8 cellular contexts compared by ENCODE assay signal in genomic region chr12:64729909-64730584, GRCh38. TPM values are rescaled to one million over a fixed set of nuclear protein-coding genes. Genes with fewer than 3 reads are reported as not detected.
DNase-seq lines count a peak whose midpoint lies in the region; ATAC-seq, FAIRE-seq and TF ChIP-seq lines count a peak whose summit lies in the region.

No MANE protein-coding gene starts in this region.

- no peak overlapping the region for H3K18ac ChIP-seq in neuronal stem cell (ENCODE audit: low read length)

- H3K27me3 ChIP-seq in naive thymus-derived CD4-positive, alpha-beta T cell (ENCODE audit: control insufficient read depth in 2 of 2, insufficient read depth in 2 of 2, low read length in 2 of 2), result no peaks in the 10 kb centered on the region
- H3K27me3 ChIP-seq in neuronal stem cell (ENCODE audit: control insufficient read depth in 3 of 3, insufficient read depth in 3 of 3, low read depth in 1 of 3, low read length in 3 of 3), result no peaks in the 10 kb centered on the region

- no peak for TF ChIP-seq POLR2A in GM12892 (IDR thresholded peaks at IDR 0.05; ENCODE audit: low read depth, low read length)

- H3K27me3 Mint-ChIP-seq in T-helper 17 cell, result no peaks in the 10 kb centered on the region
- no peaks in the 10 kb centered on the region for H3K27me3 Mint-ChIP-seq in naive thymus-derived CD4-positive, alpha-beta T cell
- H3K27me3 Mint-ChIP-seq in HFFc6 (ENCODE audit: insufficient read depth), result no peaks in the 10 kb centered on the region

- H3K36me3 ChIP-seq in naive thymus-derived CD4-positive, alpha-beta T cell (ENCODE audit: control insufficient read depth in 2 of 3, insufficient read depth in 3 of 3, low read length in 3 of 3), result peaks cover 0 to 17% (median 0%) of the 10 kb centered on the region in 3 experiments
- H3K36me3 ChIP-seq in neuronal stem cell (replicated peaks in 1 of 2; ENCODE audit: control insufficient read depth in 2 of 2, insufficient read depth in 2 of 2, low read length in 2 of 2), result peaks cover 6 to 48% of the 10 kb centered on the region in 2 donors

- no peak overlapping the region for H2BK5ac ChIP-seq in neuronal stem cell (ENCODE audit: low read length)

- FAIRE-seq in GM12892 (lab: Jason Lieb, UNC), result peak; percentile 46

- no peaks in the 10 kb centered on the region for H3K9me3 Mint-ChIP-seq in naive thymus-derived CD4-positive, alpha-beta T cell
- no peaks in the 10 kb centered on the region for H3K9me3 Mint-ChIP-seq in HFFc6

- no peak overlapping the region for H4K91ac ChIP-seq in neuronal stem cell (ENCODE audit: low read depth, low read length, poor library complexity)

- no peak overlapping the region for H3K9ac ChIP-seq in neuronal stem cell (ENCODE audit: low read depth, low read length, poor library complexity)

- TF ChIP-seq CTCF in HFFc6 (IDR thresholded peaks at IDR 0.05), result no peak

- H2AK5ac ChIP-seq in neuronal stem cell (ENCODE audit: low read depth, low read length), result no peak overlapping the region

- H2AFZ ChIP-seq in neuronal stem cell (ENCODE audit: low read length), result no peak overlapping the region

- WGBS in neuronal stem cell (ENCODE audit: extremely low coverage in 2 of 2, insufficient read length in 2 of 2, insufficient replicate concordance in 1 of 2), 2 donors, result no CpG with 5 or more reads among the region's 2 CpGs

- POLR2A ChIA-PET in naive thymus-derived CD4-positive, alpha-beta T cell (lab: Charles Lee), result no interaction called here

- H3K23ac ChIP-seq in neuronal stem cell (ENCODE audit: low read depth, low read length, poor library complexity), result no peak overlapping the region

- no peak overlapping the region for H3K4ac ChIP-seq in neuronal stem cell (ENCODE audit: low read length)

- H3K4me1 Mint-ChIP-seq in T-helper 17 cell (peaks cover 14% of the 10 kb centered on the region), HFFc6 (ENCODE audit: low read depth) (peaks cover 32% of the 10 kb centered on the region)
- H3K4me1 Mint-ChIP-seq in naive thymus-derived CD4-positive, alpha-beta T cell, result peaks cover 11 to 24% (median 16%) of the 10 kb centered on the region in 7 donors

- ATAC-seq in GM21723 (IDR thresholded peaks at IDR 0.05; ENCODE audit: unreplicated experiment) (peak; percentile 54), T-helper 17 cell (peak; percentile 33)
- peak; percentile 42 for ATAC-seq in naive thymus-derived CD4-positive, alpha-beta T cell

- peak overlapping the region; percentile 28 for H3K4me3 Mint-ChIP-seq in T-helper 17 cell
- peak overlapping the region in 5 of 10 donors; percentile 12 to 63 (median 41) for H3K4me3 Mint-ChIP-seq in naive thymus-derived CD4-positive, alpha-beta T cell
- no peak overlapping the region for H3K4me3 Mint-ChIP-seq in HFFc6

- H3K36me3 Mint-ChIP-seq in T-helper 17 cell (ENCODE audit: low read depth) (peaks cover 3% of the 10 kb centered on the region), HFFc6 (ENCODE audit: low read depth) (peaks cover 24% of the 10 kb centered on the region)
- H3K36me3 Mint-ChIP-seq in naive thymus-derived CD4-positive, alpha-beta T cell, result peaks cover 5 to 62% (median 37%) of the 10 kb centered on the region in 5 donors

- H3K27ac ChIP-seq in naive thymus-derived CD4-positive, alpha-beta T cell (ENCODE audit: low read depth, low read length), result no peak overlapping the region
- no peak overlapping the region for H3K27ac ChIP-seq in neuronal stem cell (replicated peaks; ENCODE audit: low read length)

- H3K79me1 ChIP-seq in neuronal stem cell (ENCODE audit: low read depth, low read length), result no peaks in the 10 kb centered on the region

- H4K8ac ChIP-seq in neuronal stem cell (ENCODE audit: low read depth, low read length), result no peak overlapping the region

- peaks cover 7 to 20% of the 10 kb centered on the region in 2 donors for H3K4me1 ChIP-seq in naive thymus-derived CD4-positive, alpha-beta T cell (ENCODE audit: control insufficient read depth in 2 of 2, insufficient read depth in 2 of 2, low read length in 2 of 2)
- H3K4me1 ChIP-seq in neuronal stem cell (ENCODE audit: control insufficient read depth in 2 of 2, insufficient read depth in 1 of 2, low read depth in 1 of 2, low read length in 2 of 2), result no peaks in the 10 kb centered on the region

- H3K9me3 ChIP-seq in T-helper 17 cell (ENCODE audit: control insufficient read depth, low read length, poor library complexity, severe bottlenecking) (no peaks in the 10 kb centered on the region), neuronal stem cell (replicated peaks in 1 of 2; ENCODE audit: control insufficient read depth in 2 of 2, insufficient read depth in 1 of 2, low read depth in 1 of 2, low read length in 2 of 2) (no peaks in the 10 kb centered on the region)
- H3K9me3 ChIP-seq in naive thymus-derived CD4-positive, alpha-beta T cell (ENCODE audit: control insufficient read depth in 2 of 3, low read length in 3 of 3), result no peaks in the 10 kb centered on the region

- no peak overlapping the region for H3K4me2 ChIP-seq in neuronal stem cell (ENCODE audit: insufficient read depth, low read length, poor library complexity, severe bottlenecking)

- CTCF ChIA-PET in naive thymus-derived CD4-positive, alpha-beta T cell (lab: Charles Lee), result no interaction called here

- H3K27ac Mint-ChIP-seq in T-helper 17 cell (peak overlapping the region; percentile 90), HFFc6 (no peak overlapping the region)
- peak overlapping the region; percentile 38 to 88 (median 71) for H3K27ac Mint-ChIP-seq in naive thymus-derived CD4-positive, alpha-beta T cell

- no peak overlapping the region for H2BK15ac ChIP-seq in neuronal stem cell (ENCODE audit: low read length)

- no peak overlapping the region for H2BK120ac ChIP-seq in neuronal stem cell (ENCODE audit: low read depth, low read length)

- intact Hi-C loops in naive thymus-derived CD4-positive, alpha-beta T cell (cut with micrococcal nuclease), result loop anchor here in 1 of 2 donors (1.0 kb wide), 1 partner anchor 29 kb away; the partner anchor contains the start of gene GNS

- H3K4me3 ChIP-seq in naive thymus-derived CD4-positive, alpha-beta T cell (ENCODE audit: low read length), result no peak overlapping the region
- no peak overlapping the region for H3K4me3 ChIP-seq in neuronal stem cell (ENCODE audit: low read length in 2 of 2)

- H2BK12ac ChIP-seq in neuronal stem cell (ENCODE audit: low read length), result no peak overlapping the region

- no peak for DNase-seq in GM12892 (ENCODE audit: insufficient read length)
- no peak for DNase-seq in T-helper 17 cell
- peak in 1 of 9 donors; percentile 4 for DNase-seq in naive thymus-derived CD4-positive, alpha-beta T cell
- DNase-seq in kidney tubule cell (ENCODE audit: low spot score), result no peak
- DNase-seq in NCI-H226, result no peak
- DNase-seq in HFFc6, result no peak
- no peak for DNase-seq in neuronal stem cell (ENCODE audit: low spot score)

- H3K14ac ChIP-seq in neuronal stem cell (ENCODE audit: low read length), result no peak overlapping the region

RNA-seq across cellular contexts. Expression of gene GNS, which starts 29.2 kb away (rescaled TPM):
- 15.7 TPM for polyA plus RNA-seq in GM12892 (2012; ENCODE audit: missing spikeins)
- total RNA-seq in T-helper 17 cell, result 10 to 100 TPM; 21.0 to 22.4 TPM
- total RNA-seq in naive thymus-derived CD4-positive, alpha-beta T cell, result 10 to 100 TPM; 24.4 to 62.8 (median 35.2) TPM
- 10 to 100 TPM; 39.5 to 48.2 TPM for polyA plus RNA-seq in naive thymus-derived CD4-positive, alpha-beta T cell
- total RNA-seq in HFFc6 (2021; fragmentation: NEBNext Ultra II Directional; extraction: Animal tissue kit (Norgen Biotek cat#: 25700)), result 100 to 1,000 TPM in 1 of 6 experiments, 10 to 100 TPM in 5; 86.4 to 104 (median 91.2) TPM
- 19.4 TPM for polyA plus RNA-seq in neuronal stem cell (2013, experiment 1 of 2)
- 19.0 TPM for polyA plus RNA-seq in neuronal stem cell (2013, experiment 2 of 2)
